ENCODE assay signal across 9 cellular contexts in the genomic region with DNA sequence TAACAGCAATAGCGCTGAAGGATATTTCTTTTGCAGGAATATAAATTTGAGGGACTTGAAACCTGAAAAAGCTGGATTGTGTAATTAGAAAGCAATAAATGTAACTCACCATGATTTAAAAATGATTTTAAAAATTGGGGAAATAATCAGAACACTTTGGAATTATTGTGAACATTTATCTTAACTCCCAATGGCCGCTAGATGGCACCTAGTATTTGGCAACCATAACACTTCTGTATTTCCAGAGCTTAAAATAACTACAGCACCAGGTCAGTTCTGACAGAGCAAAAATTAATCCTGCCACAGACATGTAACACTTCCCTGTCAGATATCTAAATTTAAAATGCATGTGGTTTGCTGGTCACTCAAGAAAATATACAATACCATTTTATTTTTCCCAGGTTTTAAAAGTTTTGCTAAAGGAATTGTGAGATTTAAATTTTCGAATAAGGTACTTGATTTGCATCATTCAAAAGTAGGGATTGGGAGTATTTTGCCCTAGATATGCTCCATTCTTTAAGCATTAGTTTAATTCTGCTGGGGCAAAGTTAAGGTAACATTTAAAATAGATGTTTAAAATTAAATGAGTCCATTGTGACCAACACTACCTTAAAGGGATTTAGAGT.
DNase-seq lines count a peak whose midpoint lies in the region; ATAC-seq, FAIRE-seq and TF ChIP-seq lines count a peak whose summit lies in the region.
"Had no signal": no experiment of that assay in that cellular context is flagged by ENCODE, and none has a peak within 500 bp of the region (broad histone marks: within the 10 kb centered on the region; RNA-seq: fewer than 3 reads in every experiment).

No MANE protein-coding gene starts in this region.

- peak; percentile 0 for DNase-seq in BJ (ENCODE audit: low read depth)
- DNase-seq in NCI-H345 (lab: John Stamatoyannopoulos, UW) = peak; percentile 57
- peak; percentile 74 for DNase-seq in astrocyte of the spinal cord (ENCODE audit: low read depth, low spot score)
- DNase-seq in kidney = no peak
- no peak for DNase-seq in activated CD4-positive, alpha-beta T cell treated with anti-CD3 and anti-CD28 coated beads, Interleukin-2, amount 50 U/mL, for 4 hours

- H3K4me3 ChIP-seq in BJ (ENCODE audit: low read depth, low read length) = no peak overlapping the region
- no peak overlapping the region for H3K4me3 ChIP-seq in astrocyte of the spinal cord (ENCODE audit: low read depth, low read length)
- no peak overlapping the region for H3K4me3 ChIP-seq in kidney (ENCODE audit: low read length in 2 of 2)
- H3K4me3 ChIP-seq: mucosa of descending colon had no signal

- CTCF ChIA-PET in BJ (lab: Yijun Ruan, JAX) = no interaction called here

- no peak overlapping the region for H3K9ac ChIP-seq in kidney (ENCODE audit: low read length in 2 of 2)

- POLR2A ChIA-PET in BJ (lab: Charles Lee) = no interaction called here

- peak; percentile 80 for ATAC-seq in GM19025 (IDR thresholded peaks at IDR 0.05; ENCODE audit: low read depth, unreplicated experiment)
- ATAC-seq in HG03066 (IDR thresholded peaks at IDR 0.05; ENCODE audit: low read depth, unreplicated experiment) = peak; percentile 95
- ATAC-seq in HG03196 (IDR thresholded peaks at IDR 0.05; ENCODE audit: unreplicated experiment) = no peak
- ATAC-seq: mucosa of descending colon had no signal

- no peaks in the 10 kb centered on the region for H3K27me3 ChIP-seq in BJ (ENCODE audit: control insufficient read depth, insufficient read depth, low read length)

- no peaks in the 10 kb centered on the region for H3K9me3 ChIP-seq in kidney (ENCODE audit: control insufficient read depth in 1 of 2, low read length in 2 of 2)
- H3K9me3 ChIP-seq: mucosa of descending colon had no signal

- peak; percentile 71 for TF ChIP-seq CTCF in BJ (IDR thresholded peaks at IDR 0.05; ENCODE audit: insufficient read depth, low read depth, low read length)
- peak; percentile 61 for TF ChIP-seq CTCF in astrocyte of the spinal cord (IDR thresholded peaks at IDR 0.05; ENCODE audit: low read depth, low read length)
- peak; percentile 48 for TF ChIP-seq CTCF in kidney (IDR thresholded peaks at IDR 0.05; ENCODE audit: borderline replicate concordance, extremely low read depth, insufficient read depth)

- FAIRE-seq in kidney (lab: Jason Lieb, UNC) = no peak

- H3K36me3 ChIP-seq in BJ (ENCODE audit: control insufficient read depth, insufficient read depth, low read length) (no peaks in the 10 kb centered on the region), kidney (ENCODE audit: control insufficient read depth in 1 of 2, insufficient read depth in 2 of 2, low read length in 2 of 2) (no peaks in the 10 kb centered on the region)

- no peaks in the 10 kb centered on the region for H3K4me1 ChIP-seq in kidney (ENCODE audit: control insufficient read depth in 1 of 2, insufficient read depth in 1 of 2, low read depth in 1 of 2, low read length in 2 of 2)

- intact Hi-C loops in kidney (cut with DNase I) = no loop called here

- H3K27ac ChIP-seq in kidney (ENCODE audit: low read depth in 2 of 2, low read length in 2 of 2) = no peak overlapping the region

- in situ Hi-C loops in astrocyte of the spinal cord (cut with HindIII; ENCODE audit: low sequenced_read_pairs) = no loop called here

Comparison
In these comparisons a context has a peak if more than half of its experiments do, and no peak if none do; other contexts are left out.
1. DNase-seq: peak in BJ (single experiment), NCI-H345 (single experiment) and astrocyte of the spinal cord (single experiment); none in kidney (single experiment) and activated CD4-positive, alpha-beta T cell treated with anti-CD3 and anti-CD28 coated beads, Interleukin-2, amount 50 U/mL, for 4 hours (0 of 2).
2. Peak in every context shown above with its lines, with median percentiles within 50 percentile points of each other: CTCF ChIP-seq.